ENCODE assay signal across 17 cellular contexts in genomic region chr5:14219800-14220512, GRCh38.
DNase-seq lines count a peak whose midpoint lies in the region; ATAC-seq and TF ChIP-seq lines count a peak whose summit lies in the region.
"Had no signal": no experiment of that assay in that cellular context is flagged by ENCODE, and none has a peak within 500 bp of the region (broad histone marks: within the 10 kb centered on the region; RNA-seq: fewer than 3 reads in every experiment).

No MANE protein-coding gene starts in this region.

- H3K14ac ChIP-seq in mesenchymal stem cell (ENCODE audit: low read length in 2 of 2), result no peak overlapping the region

- H3K27ac ChIP-seq in GM23248 (peak overlapping the region; percentile 41), VCaP (peak overlapping the region; percentile 52), mesenchymal stem cell (ENCODE audit: low read length, poor library complexity, severe bottlenecking) (peak overlapping the region; percentile 73), stomach (peak overlapping the region in 3 of 5 donors; percentile 20 to 76 (median 67)), substantia nigra (ENCODE audit: low read depth, low read length, poor library complexity, severe bottlenecking) (no peak overlapping the region)

- H3K9me3 ChIP-seq in GM23248 (ENCODE audit: low read depth), result no peaks in the 10 kb centered on the region
- H3K9me3 ChIP-seq in mesenchymal stem cell (ENCODE audit: control insufficient read depth, low read length), result no peaks in the 10 kb centered on the region
- H3K9me3 ChIP-seq in stomach, result no peaks in the 10 kb centered on the region
- H3K9me3 ChIP-seq: MG63 had no signal

- no peak for TF ChIP-seq EP300 in stomach (IDR thresholded peaks at IDR 0.05)

- TF ChIP-seq POLR2A in stomach (IDR thresholded peaks at IDR 0.05), result no peak

- no peak overlapping the region for H3K4me2 ChIP-seq in GM23248 (ENCODE audit: unreplicated experiment)
- no peak overlapping the region for H3K4me2 ChIP-seq in mesenchymal stem cell (ENCODE audit: low read length, poor library complexity, severe bottlenecking)

- H2AFZ ChIP-seq in GM23248 (no peak overlapping the region), mesenchymal stem cell (ENCODE audit: low read depth, low read length) (no peak overlapping the region)

- no peaks in the 10 kb centered on the region for H3K9me2 ChIP-seq in GM23248 (ENCODE audit: insufficient read depth)

- no peak overlapping the region for H2BK5ac ChIP-seq in mesenchymal stem cell (ENCODE audit: low read depth, low read length, poor library complexity, severe bottlenecking)

- H3K18ac ChIP-seq in mesenchymal stem cell (ENCODE audit: low read depth in 1 of 2, low read length in 2 of 2), result no peak overlapping the region

- no peak overlapping the region for H2AK5ac ChIP-seq in mesenchymal stem cell (ENCODE audit: low read length, severe bottlenecking)

- no peaks in the 10 kb centered on the region for H3K27me3 ChIP-seq in GM23248 (replicated peaks; ENCODE audit: insufficient read depth)
- no peaks in the 10 kb centered on the region for H3K27me3 ChIP-seq in mesenchymal stem cell (ENCODE audit: control insufficient read depth in 1 of 2, insufficient read depth in 1 of 2, low read length in 2 of 2)
- H3K27me3 ChIP-seq in stomach, result no peaks in the 10 kb centered on the region
- H3K27me3 ChIP-seq: MG63 had no signal

- H2BK12ac ChIP-seq in mesenchymal stem cell (ENCODE audit: low read length in 2 of 2), result no peak overlapping the region

- no peak overlapping the region for H3K23ac ChIP-seq in mesenchymal stem cell (ENCODE audit: low read length in 2 of 2)

- H3K9ac ChIP-seq in GM23248, result peak overlapping the region; percentile 11; the same call in 1 of the 2 replicates
- H3K9ac ChIP-seq in mesenchymal stem cell (ENCODE audit: low read length), result peak overlapping the region; percentile 16

- H3K4me3 ChIP-seq in GM23248 (no peak overlapping the region), mesenchymal stem cell (ENCODE audit: insufficient read depth in 1 of 2, low read depth in 1 of 2, low read length in 2 of 2) (no peak overlapping the region), stomach (no peak overlapping the region)
- H3K4me3 ChIP-seq: MG63 had no signal

- no peak for ATAC-seq in GM21367 (IDR thresholded peaks at IDR 0.05; ENCODE audit: unreplicated experiment)
- ATAC-seq: activated T-cell treated with anti-CD3 and anti-CD28 coated beads, Interleukin-2, amount 50 U/mL, for 4 hours; HCT116; naive thymus-derived CD8-positive, alpha-beta T cell; stimulated activated naive CD8-positive, alpha-beta T cell treated with anti-CD3 and anti-CD28 coated beads, Interleukin-15, Interleukin-2, amounts not matched to agents 100 U/mL and 50 U/mL, for 24 hours had no signal

- in situ Hi-C loops in GM23248 (cut with MboI), result no loop called here

- intact Hi-C loops in stomach (cut with DNase I; ENCODE audit: low total_unique reads), result loop anchor here (10.0 kb wide), 1 partner anchor 75 kb away; the partner anchor contains the start of gene TRIO

- H2BK15ac ChIP-seq in mesenchymal stem cell (ENCODE audit: low read depth, poor library complexity, severe bottlenecking), result no peak overlapping the region

- peaks cover 100% of the 10 kb centered on the region for H3K79me2 ChIP-seq in GM23248 (ENCODE audit: insufficient read depth)

- no peak overlapping the region for H4K91ac ChIP-seq in mesenchymal stem cell (ENCODE audit: low read length)

- no peak overlapping the region for H3K4ac ChIP-seq in mesenchymal stem cell (ENCODE audit: low read depth in 1 of 2, low read length in 2 of 2)

- TF ChIP-seq CTCF in VCaP (conservative IDR thresholded peaks at IDR 0.05) (no peak), stomach (IDR thresholded peaks at IDR 0.05) (no peak)

- peaks cover 87% of the 10 kb centered on the region for H3F3A ChIP-seq in GM23248 (ENCODE audit: insufficient read depth)

- H3K79me1 ChIP-seq in mesenchymal stem cell (replicated peaks; ENCODE audit: low read length, poor library complexity, severe bottlenecking), result no peaks in the 10 kb centered on the region

- no peak overlapping the region for H2BK120ac ChIP-seq in mesenchymal stem cell (ENCODE audit: low read depth, low read length)

- H4K20me1 ChIP-seq in GM23248 (ENCODE audit: insufficient read depth), result peaks cover 42% of the 10 kb centered on the region

- H3K4me1 ChIP-seq in GM23248 (ENCODE audit: insufficient read depth) (peaks cover 69% of the 10 kb centered on the region), mesenchymal stem cell (ENCODE audit: control insufficient read depth, insufficient read depth, low read depth, low read length) (peaks cover 30% of the 10 kb centered on the region), stomach (peaks cover 28 to 69% (median 52%) of the 10 kb centered on the region in 4 donors)

- no peak overlapping the region for H4K8ac ChIP-seq in mesenchymal stem cell (ENCODE audit: low read length)

- no peak for DNase-seq in GM23248
- no peak for DNase-seq in mesenchymal stem cell
- DNase-seq in stomach, result no peak
- DNase-seq in substantia nigra (lab: John Stamatoyannopoulos, UW), result no peak
- no peak for DNase-seq in NCI-H2196 (lab: John Stamatoyannopoulos, UW; ENCODE audit: unreplicated experiment)
- DNase-seq: activated CD4-positive, alpha-beta memory T cell treated with anti-CD3 and anti-CD28 coated beads for 36 hours; activated T-cell treated with anti-CD3 and anti-CD28 coated beads, Interleukin-2, amount 50 U/mL, for 4 hours; AML-193; MG63; naive thymus-derived CD8-positive, alpha-beta T cell; NCI-H1930; NCI-H510A treated with DMSO at 0.1 percent for 48 hours; OCI-M1; stimulated activated naive CD8-positive, alpha-beta T cell treated with anti-CD3 and anti-CD28 coated beads, Interleukin-15, Interleukin-2, amounts not matched to agents 100 U/mL and 50 U/mL, for 24 hours had no signal

- H3K36me3 ChIP-seq in GM23248 (ENCODE audit: low read depth), result peaks cover 13% of the 10 kb centered on the region; the same call in 1 of the 2 replicates
- H3K36me3 ChIP-seq in mesenchymal stem cell (ENCODE audit: control insufficient read depth in 1 of 2, insufficient read depth in 2 of 2, low read depth in 1 of 2, low read length in 2 of 2), result peaks cover 12 to 13% of the 10 kb centered on the region in 2 experiments
- no peaks in the 10 kb centered on the region for H3K36me3 ChIP-seq in stomach

- 59 to 60% methylated on average over 6 of the region's 6 CpGs for WGBS in GM23248 (ENCODE audit: low coverage in 1 of 2, low lambda C conversion rate in 2 of 2, missing lambda C conversion rate in 2 of 2), 2 experiments
- WGBS in mesenchymal stem cell, result 100% methylated on average over 4 of the region's 6 CpGs
- WGBS in stomach, 5 donors, result 50 to 58% (median 56%) methylated on average over 6 of the region's 6 CpGs
